Comparison of ENCODE assay signal across 11 cellular contexts in genomic region chr10:26566525-26567348, GRCh38.
DNase-seq lines count a peak whose midpoint lies in the region; ATAC-seq and TF ChIP-seq lines count a peak whose summit lies in the region.
"Had no signal": no experiment of that assay in that cellular context is flagged by ENCODE, and none has a peak within 500 bp of the region (broad histone marks: within the 10 kb centered on the region; RNA-seq: fewer than 3 reads in every experiment).

No MANE protein-coding gene starts in this region.

- no peak overlapping the region for H3K27ac Mint-ChIP-seq in stimulated activated naive CD8-positive, alpha-beta T cell treated with anti-CD3 and anti-CD28 coated beads, Interleukin-15, amount 100 ng/mL, for 72 hours
- H3K27ac Mint-ChIP-seq in nephron progenitor cell: no peak overlapping the region
- H3K27ac Mint-ChIP-seq in naive thymus-derived CD8-positive, alpha-beta T cell: peak overlapping the region in 1 of 10 donors; percentile 69
- H3K27ac Mint-ChIP-seq: activated naive CD8-positive, alpha-beta T cell; CD4-positive, alpha-beta T cell had no signal

- POLR2A ChIA-PET in naive thymus-derived CD8-positive, alpha-beta T cell (lab: Charles Lee): interaction anchor here (0.6 kb wide), 1 partner anchor 156 kb away, joined by 3 read pairs; no protein-coding TSS in a partner anchor

- intact Hi-C loops in esophagus squamous epithelium (cut with DNase I): no loop called here

- H3K4me1 Mint-ChIP-seq in stimulated activated naive CD8-positive, alpha-beta T cell treated with anti-CD3 and anti-CD28 coated beads, Interleukin-15, amount 100 ng/mL, for 72 hours: no peaks in the 10 kb centered on the region
- peaks cover 6% of the 10 kb centered on the region for H3K4me1 Mint-ChIP-seq in nephron progenitor cell
- peaks cover 0 to 2% (median 0%) of the 10 kb centered on the region in 4 donors for H3K4me1 Mint-ChIP-seq in naive thymus-derived CD8-positive, alpha-beta T cell

- peak; percentile 71 for ATAC-seq in stimulated activated naive CD8-positive, alpha-beta T cell treated with anti-CD3 and anti-CD28 coated beads, Interleukin-15, amount 100 ng/mL, for 72 hours
- no peak for ATAC-seq in stimulated activated naive CD8-positive, alpha-beta T cell treated with anti-CD3 and anti-CD28 coated beads, Interleukin-15, Interleukin-2, amounts not matched to agents 100 U/mL and 50 U/mL, for 24 hours
- ATAC-seq in naive thymus-derived CD8-positive, alpha-beta T cell: no peak

- no peaks in the 10 kb centered on the region for H3K36me3 ChIP-seq in esophagus squamous epithelium

- peaks cover 0 to 61% (median 0%) of the 10 kb centered on the region in 4 donors for H3K27me3 ChIP-seq in esophagus squamous epithelium

- H3K4me3 Mint-ChIP-seq in stimulated activated naive CD8-positive, alpha-beta T cell treated with anti-CD3 and anti-CD28 coated beads, Interleukin-15, amount 100 ng/mL, for 72 hours: no peak overlapping the region
- H3K4me3 Mint-ChIP-seq in nephron progenitor cell: peak overlapping the region; percentile 84
- no peak overlapping the region for H3K4me3 Mint-ChIP-seq in naive thymus-derived CD8-positive, alpha-beta T cell
- H3K4me3 Mint-ChIP-seq: activated naive CD8-positive, alpha-beta T cell; CD4-positive, alpha-beta T cell had no signal

- peaks cover 12 to 13% of the 10 kb centered on the region in 2 donors for H3K9me3 Mint-ChIP-seq in stimulated activated naive CD8-positive, alpha-beta T cell treated with anti-CD3 and anti-CD28 coated beads, Interleukin-15, amount 100 ng/mL, for 72 hours
- H3K9me3 Mint-ChIP-seq in nephron progenitor cell: peaks cover 7% of the 10 kb centered on the region
- peaks cover 0 to 11% (median 6%) of the 10 kb centered on the region in 9 donors for H3K9me3 Mint-ChIP-seq in naive thymus-derived CD8-positive, alpha-beta T cell

- no peaks in the 10 kb centered on the region for H3K9me3 ChIP-seq in esophagus squamous epithelium

- no peak for DNase-seq in stimulated activated naive CD8-positive, alpha-beta T cell treated with anti-CD3 and anti-CD28 coated beads, Interleukin-15, amount 100 ng/mL, for 72 hours
- DNase-seq in stimulated activated naive CD8-positive, alpha-beta T cell treated with anti-CD3 and anti-CD28 coated beads, Interleukin-15, Interleukin-2, amounts not matched to agents 100 U/mL and 50 U/mL, for 24 hours: no peak
- no peak for DNase-seq in esophagus squamous epithelium (lab: John Stamatoyannopoulos, UW)
- peak; percentile 75 for DNase-seq in nephron progenitor cell
- DNase-seq in HUDEP-2 (lab: John Stamatoyannopoulos, UW; ENCODE audit: unreplicated experiment in 76 of 76): no peak
- DNase-seq in naive thymus-derived CD8-positive, alpha-beta T cell: no peak
- DNase-seq in HK-2 (ENCODE audit: unreplicated experiment): no peak
- DNase-seq in T-helper 2 cell: no peak
- DNase-seq: CD4-positive, alpha-beta T cell; posterior cingulate gyrus had no signal

- TF ChIP-seq CTCF in esophagus squamous epithelium (IDR thresholded peaks at IDR 0.05): no peak
- no peak for TF ChIP-seq CTCF in nephron progenitor cell (IDR thresholded peaks at IDR 0.05)

- no peak overlapping the region for H3K27ac ChIP-seq in esophagus squamous epithelium

- no peak for TF ChIP-seq POLR2A in esophagus squamous epithelium (IDR thresholded peaks at IDR 0.05)

- no peaks in the 10 kb centered on the region for H3K27me3 Mint-ChIP-seq in stimulated activated naive CD8-positive, alpha-beta T cell treated with anti-CD3 and anti-CD28 coated beads, Interleukin-15, amount 100 ng/mL, for 72 hours
- peaks cover 73% of the 10 kb centered on the region for H3K27me3 Mint-ChIP-seq in nephron progenitor cell (ENCODE audit: low read depth, poor library complexity)
- H3K27me3 Mint-ChIP-seq in naive thymus-derived CD8-positive, alpha-beta T cell: no peaks in the 10 kb centered on the region
- H3K27me3 Mint-ChIP-seq: activated naive CD8-positive, alpha-beta T cell; CD4-positive, alpha-beta T cell had no signal

- H3K4me3 ChIP-seq in esophagus squamous epithelium: peak overlapping the region; percentile 16 to 58 (median 36)

- WGBS in esophagus squamous epithelium, 2 donors: 30 to 38% methylated on average over 8 to 38 of the region's 64 CpGs

- H3K4me1 ChIP-seq in esophagus squamous epithelium: peaks cover 3 to 11% (median 4%) of the 10 kb centered on the region in 3 donors

- H3K36me3 Mint-ChIP-seq in nephron progenitor cell (ENCODE audit: low read depth): no peaks in the 10 kb centered on the region
- H3K36me3 Mint-ChIP-seq in naive thymus-derived CD8-positive, alpha-beta T cell: peaks cover 27 to 86% (median 58%) of the 10 kb centered on the region in 3 donors
